9 cellular contexts compared by ENCODE assay signal in genomic region chrX:14529288-14529989, GRCh38. TPM values are rescaled to one million over a fixed set of nuclear protein-coding genes. Genes with fewer than 3 reads are reported as not detected.
DNase-seq lines count a peak whose midpoint lies in the region; ATAC-seq and TF ChIP-seq lines count a peak whose summit lies in the region.
"Had no signal": no experiment of that assay in that cellular context is flagged by ENCODE, and none has a peak within 500 bp of the region (broad histone marks: within the 10 kb centered on the region; RNA-seq: fewer than 3 reads in every experiment).

Gene GLRA2, plus strand, starts transcription at chrX:14529536. Its CDS starts 522 bp downstream, at chrX:14530058.

- no peak within 1 kb of the TSS for H3K27ac Mint-ChIP-seq in osteocyte (ENCODE audit: unreplicated experiment)
- H3K27ac Mint-ChIP-seq: stimulated activated naive CD8-positive, alpha-beta T cell treated with anti-CD3 and anti-CD28 coated beads, Interleukin-15, Interleukin-2, amounts not matched to agents 100 ng/mL and 50 ng/mL, for 24 hours had no signal

- no peaks in the 10 kb centered on the region for H3K36me3 ChIP-seq in endocrine pancreas (ENCODE audit: control insufficient read depth, insufficient read depth, low read length)

- ATAC-seq in GM21390 (IDR thresholded peaks at IDR 0.05; ENCODE audit: unreplicated experiment) (no peak), HG03025 (IDR thresholded peaks at IDR 0.05; ENCODE audit: low FRiP score, unreplicated experiment) (no peak)

- H3K4me3 ChIP-seq in GM12865 (ENCODE audit: low read depth, low read length) (no peak within 1 kb of the TSS), endocrine pancreas (ENCODE audit: control insufficient read depth, insufficient read depth, low read length) (peak within 1 kb of the TSS; percentile 68)
- H3K4me3 ChIP-seq: lung had no signal

- TF ChIP-seq CTCF in GM12865 (IDR thresholded peaks at IDR 0.05; ENCODE audit: insufficient read depth, low read depth, low read length, missing control alignments) = no peak
- TF ChIP-seq CTCF in osteocyte (IDR thresholded peaks at IDR 0.05) = no peak

- no peaks in the 10 kb centered on the region for H3K4me1 ChIP-seq in endocrine pancreas (ENCODE audit: control insufficient read depth, insufficient read depth, low read length)

- no peak within 1 kb of the TSS for H3K9ac ChIP-seq in endocrine pancreas (ENCODE audit: control insufficient read depth, insufficient read depth, low read length)

- H3K27me3 Mint-ChIP-seq in osteocyte (ENCODE audit: unreplicated experiment) = peaks cover 2% of the 10 kb centered on the region
- H3K27me3 Mint-ChIP-seq: stimulated activated naive CD8-positive, alpha-beta T cell treated with anti-CD3 and anti-CD28 coated beads, Interleukin-15, Interleukin-2, amounts not matched to agents 100 ng/mL and 50 ng/mL, for 24 hours had no signal

- peak; percentile 5 for DNase-seq in GM12865 (ENCODE audit: low read depth)
- peak; percentile 17 for DNase-seq in NCI-H146 treated with DMSO at 0.1 percent for 48 hours (lab: John Stamatoyannopoulos, UW; ENCODE audit: unreplicated experiment)
- no peak for DNase-seq in osteocyte (ENCODE audit: extremely low spot score, unreplicated experiment)
- no peak for DNase-seq in NCI-H2107 treated with DMSO at 0.1 percent for 48 hours (lab: John Stamatoyannopoulos, UW; ENCODE audit: unreplicated experiment)

- H3K36me3 Mint-ChIP-seq in osteocyte (ENCODE audit: unreplicated experiment) = no peaks in the 10 kb centered on the region

- H3K4me3 Mint-ChIP-seq in osteocyte (ENCODE audit: unreplicated experiment) = peak within 1 kb of the TSS; percentile 52
- H3K4me3 Mint-ChIP-seq: stimulated activated naive CD8-positive, alpha-beta T cell treated with anti-CD3 and anti-CD28 coated beads, Interleukin-15, Interleukin-2, amounts not matched to agents 100 ng/mL and 50 ng/mL, for 24 hours had no signal

- H3K9me3 Mint-ChIP-seq in osteocyte (ENCODE audit: unreplicated experiment) = peaks cover 19% of the 10 kb centered on the region
- H3K9me3 Mint-ChIP-seq: stimulated activated naive CD8-positive, alpha-beta T cell treated with anti-CD3 and anti-CD28 coated beads, Interleukin-15, Interleukin-2, amounts not matched to agents 100 ng/mL and 50 ng/mL, for 24 hours had no signal

- H3K4me1 Mint-ChIP-seq in osteocyte (ENCODE audit: unreplicated experiment) = peaks cover 2% of the 10 kb centered on the region

- no peaks in the 10 kb centered on the region for H3K27me3 ChIP-seq in endocrine pancreas (ENCODE audit: control insufficient read depth, insufficient read depth, low read length)

- H3K9me3 ChIP-seq in endocrine pancreas (ENCODE audit: control insufficient read depth, low read length) = no peaks in the 10 kb centered on the region

RNA-seq across cellular contexts. Expression of gene GLRA2, which starts in this region (rescaled TPM):
- not detected in 2 replicates for total RNA-seq in osteocyte

Comparison
In these comparisons a context has a peak if more than half of its experiments do, and no peak if none do; other contexts are left out.
1. DNase-seq: peak in GM12865 (single experiment) and NCI-H146 treated with DMSO at 0.1 percent for 48 hours (single experiment); none in osteocyte (single experiment) and NCI-H2107 treated with DMSO at 0.1 percent for 48 hours (single experiment).